ENCODE assay signal across 8 cellular contexts in genomic region chrX:124406294-124407013, GRCh38.
A peak's percentile ranks its signal among the peaks of the same experiment; 100 is the strongest.
DNase-seq lines count a peak whose midpoint lies in the region; ATAC-seq and TF ChIP-seq lines count a peak whose summit lies in the region.

No MANE protein-coding gene starts in this region.

- H3K79me2 ChIP-seq in PC-9 (ENCODE audit: low read depth), result no peaks in the 10 kb centered on the region

- H2AFZ ChIP-seq in PC-9, result no peak overlapping the region

- peaks cover 0 to 2% (median 0%) of the 10 kb centered on the region in 5 donors for H3K9me3 Mint-ChIP-seq in CD8-positive, alpha-beta memory T cell

- H3K36me3 ChIP-seq in CD8-positive, alpha-beta memory T cell (ENCODE audit: insufficient read depth, low read length), result no peaks in the 10 kb centered on the region
- H3K36me3 ChIP-seq in PC-9 (ENCODE audit: low read depth), result no peaks in the 10 kb centered on the region
- H3K36me3 ChIP-seq in upper lobe of right lung, result no peaks in the 10 kb centered on the region

- no peaks in the 10 kb centered on the region for H3K9me2 ChIP-seq in PC-9 (ENCODE audit: insufficient read depth)

- peaks cover 4 to 6% (median 5%) of the 10 kb centered on the region in 3 donors for H3K4me1 Mint-ChIP-seq in CD8-positive, alpha-beta memory T cell

- peak; percentile 14 to 62 (median 37) for DNase-seq in CD8-positive, alpha-beta memory T cell
- DNase-seq in HS-5 (ENCODE audit: low read depth), result peak; percentile 73
- peak; percentile 66 to 91 for DNase-seq in PC-9
- peak; percentile 7 for DNase-seq in activated T-helper 1 cell treated with Interleukin-2 at 50 U/mL for 16 hours (ENCODE audit: low read depth)
- DNase-seq in fibroblast of villous mesenchyme (ENCODE audit: low read depth), result peak; percentile 42
- DNase-seq in posterior cingulate gyrus, result peak in 7 of 10 donors; percentile 22 to 86 (median 35)
- DNase-seq in upper lobe of right lung, result no peak

- H3K27me3 ChIP-seq in CD8-positive, alpha-beta memory T cell (ENCODE audit: insufficient read depth, low read length, poor library complexity, severe bottlenecking), result no peaks in the 10 kb centered on the region
- H3K27me3 ChIP-seq in PC-9 (ENCODE audit: insufficient read depth, low read depth) (no peaks in the 10 kb centered on the region), upper lobe of right lung (no peaks in the 10 kb centered on the region)

- TF ChIP-seq CTCF in PC-9 (conservative IDR thresholded peaks at IDR 0.05) (peak; percentile 83), fibroblast of villous mesenchyme (IDR thresholded peaks at IDR 0.05; ENCODE audit: insufficient read depth, low read depth, low read length) (peak; percentile 46), upper lobe of right lung (IDR thresholded peaks at IDR 0.05) (peak; percentile 50)

- H3K4me3 Mint-ChIP-seq in CD8-positive, alpha-beta memory T cell, result no peak overlapping the region

- intact Hi-C loops in PC-9 (cut with micrococcal nuclease; ENCODE audit: unreplicated experiment) (loop anchor here (1.0 to 10.0 kb wide), 2 partner anchors 442 to 725 kb away; partner anchors contain the start of gene STAG2), posterior cingulate gyrus (cut with DNase I) (no loop called here), upper lobe of right lung (cut with DNase I) (no loop called here)

- H3F3A ChIP-seq in PC-9 (ENCODE audit: insufficient read depth, low read depth), result no peaks in the 10 kb centered on the region; the same call in 1 of the 2 replicates

- POLR2A ChIA-PET in CD8-positive, alpha-beta memory T cell (lab: Charles Lee), result no interaction called here
- POLR2A ChIA-PET in PC-9 (lab: Charles Lee; ENCODE audit: unreplicated experiment), result no interaction called here

- no peaks in the 10 kb centered on the region for H3K9me3 ChIP-seq in CD8-positive, alpha-beta memory T cell (ENCODE audit: low read length)
- H3K9me3 ChIP-seq in PC-9 (ENCODE audit: insufficient read depth, low read depth) (no peaks in the 10 kb centered on the region), upper lobe of right lung (no peaks in the 10 kb centered on the region)

- H3K36me3 Mint-ChIP-seq in CD8-positive, alpha-beta memory T cell, result peaks cover 0 to 6% (median 0%) of the 10 kb centered on the region in 3 donors

- peaks cover 0 to 1% of the 10 kb centered on the region in 2 donors for H3K27me3 Mint-ChIP-seq in CD8-positive, alpha-beta memory T cell

- no TSS peak for BruUV-seq in PC-9 (replicated peaks; lab: Mats Ljungman, UMichigan)

- no peak overlapping the region for H3K27ac ChIP-seq in CD8-positive, alpha-beta memory T cell (ENCODE audit: low read depth, low read length)
- H3K27ac ChIP-seq in PC-9 (0 out of 2 replicates have a peak overlapping the region, but pooled peaks have one; percentile 2), upper lobe of right lung (no peak overlapping the region)

- no peaks in the 10 kb centered on the region for H3K4me1 ChIP-seq in CD8-positive, alpha-beta memory T cell (ENCODE audit: insufficient read depth, low read length)
- H3K4me1 ChIP-seq in PC-9 (replicated peaks; ENCODE audit: insufficient read depth) (peaks cover 7% of the 10 kb centered on the region), upper lobe of right lung (no peaks in the 10 kb centered on the region)

- H3K4me2 ChIP-seq in PC-9, result peak overlapping the region; percentile 55

- peak; percentile 96 for ATAC-seq in GM19351 (IDR thresholded peaks at IDR 0.05; ENCODE audit: unreplicated experiment)
- peak; percentile 79 for ATAC-seq in upper lobe of right lung

- no peak overlapping the region for H3K27ac Mint-ChIP-seq in CD8-positive, alpha-beta memory T cell

- H4K20me1 ChIP-seq in PC-9 (ENCODE audit: insufficient read depth), result no peaks in the 10 kb centered on the region

- CTCF ChIA-PET in CD8-positive, alpha-beta memory T cell (lab: Charles Lee), result interaction anchor here (0.6 to 1.8 kb wide), 5 partner anchors 8 to 917 kb away, joined by 3 to 5 read pairs (median 3); no protein-coding TSS in a partner anchor
- CTCF ChIA-PET in PC-9 (lab: Charles Lee), result no interaction called here

- no peak overlapping the region for H3K4me3 ChIP-seq in CD8-positive, alpha-beta memory T cell (ENCODE audit: low read length)
- no peak overlapping the region for H3K4me3 ChIP-seq in PC-9
- no peak overlapping the region for H3K4me3 ChIP-seq in fibroblast of villous mesenchyme (ENCODE audit: low read depth, low read length)
- no peak overlapping the region for H3K4me3 ChIP-seq in upper lobe of right lung
